ENCODE assay signal across 9 cellular contexts in the genomic region with DNA sequence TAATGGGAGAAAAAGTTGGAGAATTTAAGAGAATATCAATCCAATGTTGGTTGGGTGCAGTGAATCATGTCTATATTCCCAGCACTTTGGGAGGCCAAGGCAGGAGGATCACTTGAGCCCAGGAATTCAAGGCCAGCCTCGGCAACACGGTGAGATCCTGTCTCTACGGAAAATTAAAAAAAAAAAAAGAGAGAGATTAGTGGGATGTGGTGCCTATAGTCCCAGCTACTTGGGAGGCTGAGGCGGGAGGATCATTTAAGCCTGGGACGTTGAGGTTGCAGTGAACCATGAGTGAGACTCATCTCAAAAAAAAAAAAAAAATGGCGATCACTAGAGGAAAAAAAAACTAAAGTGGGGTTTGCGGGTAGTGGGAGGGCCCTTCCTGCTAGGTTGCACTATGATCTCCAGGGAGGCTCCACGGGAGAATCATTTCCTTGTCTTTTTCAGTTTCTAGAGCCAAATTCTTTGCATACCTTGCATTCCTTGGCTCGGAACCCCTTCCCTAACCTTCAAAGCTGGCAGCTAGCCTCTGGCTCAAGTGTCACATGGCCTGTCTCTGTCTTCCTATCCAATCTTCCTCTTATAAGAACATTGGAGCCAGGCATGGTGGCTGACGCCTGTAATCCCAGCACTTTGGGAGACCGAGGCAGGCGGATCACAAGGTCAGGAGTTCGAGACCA. TPM values are rescaled to one million over a fixed set of nuclear protein-coding genes. Genes with fewer than 3 reads are reported as not detected.
DNase-seq lines count a peak whose midpoint lies in the region; ATAC-seq, FAIRE-seq and TF ChIP-seq lines count a peak whose summit lies in the region.
"Had no signal": no experiment of that assay in that cellular context is flagged by ENCODE, and none has a peak within 500 bp of the region (broad histone marks: within the 10 kb centered on the region; RNA-seq: fewer than 3 reads in every experiment).

No MANE protein-coding gene starts in this region.

- H3K27ac ChIP-seq in SJCRH30, result no peak overlapping the region
- peak overlapping the region in 3 of 4 donors; percentile 6 to 62 (median 25) for H3K27ac ChIP-seq in pancreas

- FAIRE-seq in pancreas (lab: Jason Lieb, UNC), result no peak

- no peaks in the 10 kb centered on the region for H3K36me3 ChIP-seq in SJCRH30
- no peaks in the 10 kb centered on the region for H3K36me3 ChIP-seq in pancreas
- H3K36me3 ChIP-seq: breast epithelium had no signal

- H3K4me1 ChIP-seq in SJCRH30, result peaks cover 9% of the 10 kb centered on the region
- H3K4me1 ChIP-seq in pancreas, result no peaks in the 10 kb centered on the region
- H3K4me1 ChIP-seq: breast epithelium had no signal

- H3K9me3 ChIP-seq in SJCRH30 (replicated peaks), result no peaks in the 10 kb centered on the region
- H3K9me3 ChIP-seq in pancreas, result no peaks in the 10 kb centered on the region
- H3K9me3 ChIP-seq: breast epithelium had no signal

- H3K27me3 Mint-ChIP-seq in activated CD8-positive, alpha-beta memory T cell treated with anti-CD3 and anti-CD28 coated beads, Interleukin-2, amount 10 ng/mL, durations not matched to agents 7 days and 5 days, result no peaks in the 10 kb centered on the region

- TF ChIP-seq CTCF in pancreas (IDR thresholded peaks at IDR 0.05), result no peak

- H3K27me3 ChIP-seq in SJCRH30 (no peaks in the 10 kb centered on the region), pancreas (no peaks in the 10 kb centered on the region)
- H3K27me3 ChIP-seq: breast epithelium had no signal

- H3K9me3 Mint-ChIP-seq in activated CD8-positive, alpha-beta memory T cell treated with anti-CD3 and anti-CD28 coated beads, Interleukin-2, amount 10 ng/mL, durations not matched to agents 7 days and 5 days (ENCODE audit: low read depth), result no peaks in the 10 kb centered on the region

- WGBS in pancreas, 2 donors, result 50 to 51% methylated on average over 13 of the region's 13 CpGs

- H3K27ac Mint-ChIP-seq in activated CD8-positive, alpha-beta memory T cell treated with anti-CD3 and anti-CD28 coated beads, Interleukin-2, amount 10 ng/mL, durations not matched to agents 7 days and 5 days, result no peak overlapping the region

- no peak overlapping the region for H3K4me3 Mint-ChIP-seq in activated CD8-positive, alpha-beta memory T cell treated with anti-CD3 and anti-CD28 coated beads, Interleukin-2, amount 10 ng/mL, durations not matched to agents 7 days and 5 days

- H3K4me1 Mint-ChIP-seq in activated CD8-positive, alpha-beta memory T cell treated with anti-CD3 and anti-CD28 coated beads, Interleukin-2, amount 10 ng/mL, durations not matched to agents 7 days and 5 days, result peaks cover 4% of the 10 kb centered on the region

- ATAC-seq in pancreas, result peak; percentile 69 to 87 (median 78)
- no peak for ATAC-seq in HG02623 (IDR thresholded peaks at IDR 0.05; ENCODE audit: unreplicated experiment)
- no peak for ATAC-seq in activated CD8-positive, alpha-beta memory T cell treated with anti-CD3 and anti-CD28 coated beads, Interleukin-2, amount 10 ng/mL, durations not matched to agents 7 days and 5 days

- DNase-seq in ELR (ENCODE audit: low read depth), result peak; percentile 93
- peak; percentile 81 to 88 for DNase-seq in SJCRH30
- DNase-seq in foreskin melanocyte, result peak; percentile 87
- peak in 4 of 6 donors; percentile 53 to 71 (median 58) for DNase-seq in pancreas
- DNase-seq in NCI-H748 treated with DMSO at 0.1 percent for 48 hours (lab: John Stamatoyannopoulos, UW), result no peak
- no peak for DNase-seq in GM19240 (ENCODE audit: insufficient read length, low spot score)
- no peak for DNase-seq in activated CD8-positive, alpha-beta memory T cell treated with anti-CD3 and anti-CD28 coated beads, Interleukin-2, amount 10 ng/mL, durations not matched to agents 7 days and 5 days

- CTCF ChIA-PET in activated CD8-positive, alpha-beta memory T cell treated with anti-CD3 and anti-CD28 coated beads, Interleukin-2, amount 10 ng/mL, durations not matched to agents 7 days and 5 days (lab: Charles Lee), result interaction anchor here (1.6 kb wide), 1 partner anchor 64 kb away, joined by 3 read pairs; no protein-coding TSS in a partner anchor

- no peaks in the 10 kb centered on the region for H3K36me3 Mint-ChIP-seq in activated CD8-positive, alpha-beta memory T cell treated with anti-CD3 and anti-CD28 coated beads, Interleukin-2, amount 10 ng/mL, durations not matched to agents 7 days and 5 days

- intact Hi-C loops in pancreas (cut with DNase I), result no loop called here

- H3K4me3 ChIP-seq in SJCRH30 (no peak overlapping the region), pancreas (no peak overlapping the region)
- H3K4me3 ChIP-seq: breast epithelium had no signal

RNA-seq across cellular contexts. Expression of a gene that starts 5.8 kb away (rescaled TPM):
- total RNA-seq in SJCRH30 (2014; rRNA removed; shearing (Covaris generic)), result 24.2 and 27.7 TPM in 2 replicates
- total RNA-seq in pancreas, result 10 to 100 TPM in 2 of 6 donors, 1 to 10 TPM in 4; 7.1 to 13.0 (median 8.1) TPM
- 10 to 100 TPM; 16.1 to 19.5 TPM for polyA plus RNA-seq in pancreas
- total RNA-seq in activated CD8-positive, alpha-beta memory T cell treated with anti-CD3 and anti-CD28 coated beads, Interleukin-2, amount 10 ng/mL, durations not matched to agents 7 days and 5 days, result 10 to 100 TPM; 26.1 to 26.8 TPM

RNA-seq across cellular contexts. Expression of a gene that starts 28.7 kb away (rescaled TPM):
- total RNA-seq in SJCRH30 (2014; rRNA removed; shearing (Covaris generic)), result 2.4 and 3.2 TPM in 2 replicates
- total RNA-seq in pancreas, result 10 to 100 TPM; 22.8 to 42.7 (median 27.6) TPM
- 10 to 100 TPM; 50.5 to 54.4 TPM for polyA plus RNA-seq in pancreas
- 10 to 100 TPM in 1 of 2 experiments, 1 to 10 TPM in 1; 6.4 to 11.7 TPM for total RNA-seq in activated CD8-positive, alpha-beta memory T cell treated with anti-CD3 and anti-CD28 coated beads, Interleukin-2, amount 10 ng/mL, durations not matched to agents 7 days and 5 days

RNA-seq across cellular contexts. Expression of a gene that starts 30.3 kb away (rescaled TPM):
- 20.9 and 21.8 TPM in 2 replicates for total RNA-seq in SJCRH30 (2014; rRNA removed; shearing (Covaris generic))
- 1 to 10 TPM in 5 of 6 donors, under 1 TPM in 1; 0.91 to 5.3 (median 2.9) TPM for total RNA-seq in pancreas
- 1 to 10 TPM; 1.6 to 3.3 TPM for polyA plus RNA-seq in pancreas
- 10 to 100 TPM in 1 of 2 experiments, 1 to 10 TPM in 1; 8.9 to 12.2 TPM for total RNA-seq in activated CD8-positive, alpha-beta memory T cell treated with anti-CD3 and anti-CD28 coated beads, Interleukin-2, amount 10 ng/mL, durations not matched to agents 7 days and 5 days

RNA-seq across cellular contexts. Expression of a gene that starts 35.6 kb away (rescaled TPM):
- total RNA-seq in SJCRH30 (2014; rRNA removed; shearing (Covaris generic)), result not detected in 2 replicates
- 1 to 10 TPM; 1.7 to 3.3 (median 2.4) TPM for total RNA-seq in pancreas
- 1 to 10 TPM; 4.6 to 6.4 TPM for polyA plus RNA-seq in pancreas
- total RNA-seq in activated CD8-positive, alpha-beta memory T cell treated with anti-CD3 and anti-CD28 coated beads, Interleukin-2, amount 10 ng/mL, durations not matched to agents 7 days and 5 days, result not detected

RNA-seq across cellular contexts. Expression of a gene that starts 47.5 kb away (rescaled TPM):
- total RNA-seq in SJCRH30 (2014; rRNA removed; shearing (Covaris generic)), result 29.7 and 32.3 TPM in 2 replicates
- total RNA-seq in pancreas, result 10 to 100 TPM; 28.9 to 33.5 (median 32.9) TPM
- polyA plus RNA-seq in pancreas, result 10 to 100 TPM; 35.3 to 42.3 TPM
- 10 to 100 TPM; 62.5 to 73.4 TPM for total RNA-seq in activated CD8-positive, alpha-beta memory T cell treated with anti-CD3 and anti-CD28 coated beads, Interleukin-2, amount 10 ng/mL, durations not matched to agents 7 days and 5 days

Comparison
In these comparisons a context has a peak if more than half of its experiments do, and no peak if none do; other contexts are left out.
1. DNase-seq: peak in ELR (single experiment), SJCRH30 (2 of 2), foreskin melanocyte (single experiment) and pancreas (4 of 6); none in NCI-H748 treated with DMSO at 0.1 percent for 48 hours (single experiment), GM19240 (single experiment) and activated CD8-positive, alpha-beta memory T cell treated with anti-CD3 and anti-CD28 coated beads, Interleukin-2, amount 10 ng/mL, durations not matched to agents 7 days and 5 days (single experiment).
2. ATAC-seq: peak in pancreas (4 of 4); none in HG02623 (single experiment) and activated CD8-positive, alpha-beta memory T cell treated with anti-CD3 and anti-CD28 coated beads, Interleukin-2, amount 10 ng/mL, durations not matched to agents 7 days and 5 days (single experiment).